In genomic region chr3:123081718-123082369, GRCh38 we compare ENCODE assay signal across 2 cellular contexts.
TF ChIP-seq lines count a peak whose summit lies in the region.

No MANE protein-coding gene starts in this region.

TF ChIP-seq in K562, 482 proteins besides CTCF, POLR2A, EP300 and RAD21:
- TF ChIP-seq CXXC5 (CRISPR knock-in tag; IDR thresholded peaks at IDR 0.05): peak; percentile 21; the same call in 1 of the 2 replicates
- peak; percentile 53; the same call in 1 of the 2 replicates for TF ChIP-seq CBFA2T3 (IDR thresholded peaks at IDR 0.05)
- TF ChIP-seq TEAD4 (IDR thresholded peaks at IDR 0.05; ENCODE audit: low read length): peak; percentile 44; the same call in 1 of the 2 replicates
- no peak for TF ChIP-seq TEAD4 (CRISPR knock-in tag; IDR thresholded peaks at IDR 0.05; ENCODE audit: borderline replicate concordance)
- peak in 1 of 2 experiments; percentile 79; a peak in 1 of 4 replicates for TF ChIP-seq RCOR1 (IDR thresholded peaks at IDR 0.05; ENCODE audit: borderline replicate concordance in 1 of 2, low read depth in 2 of 2, low read length in 2 of 2)
- no peak for TF ChIP-seq POLR2B (IDR thresholded peaks at IDR 0.05; ENCODE audit: low read depth, partially characterized antibody)
- no peak for TF ChIP-seq ETS1 (conservative IDR thresholded peaks at IDR 0.05; ENCODE audit: control insufficient read depth, low read depth, low read length)
- peak; percentile 93 for TF ChIP-seq RREB1 (CRISPR knock-in tag; IDR thresholded peaks at IDR 0.05)
- TF ChIP-seq CBFA2T2 (conservative IDR thresholded peaks at IDR 0.05): peak; percentile 16; the same call in 1 of the 2 replicates
- peak; percentile 50 for TF ChIP-seq MEIS2 (IDR thresholded peaks at IDR 0.05; ENCODE audit: partially characterized antibody)
- peak; percentile 6; the same call in 1 of the 2 replicates for TF ChIP-seq NFIC (IDR thresholded peaks at IDR 0.05)
- TF ChIP-seq HDGF (IDR thresholded peaks at IDR 0.05): no peak
- peak; percentile 72; the same call in 1 of the 2 replicates for TF ChIP-seq CTBP1 (IDR thresholded peaks at IDR 0.05; ENCODE audit: borderline replicate concordance)

TF ChIP-seq in GM23338, 12 proteins besides CTCF, POLR2A, EP300 and RAD21:
- TF ChIP-seq ETS1 (IDR thresholded peaks at IDR 0.05) (no peak), EZH2phosphoT487 (IDR thresholded peaks at IDR 0.05; ENCODE audit: unreplicated experiment) (no peak), ZNF462 (CRISPR knock-in tag; IDR thresholded peaks at IDR 0.05) (no peak), EZH2 (IDR thresholded peaks at IDR 0.05; ENCODE audit: low read depth, unreplicated experiment) (no peak), ZNF331 (CRISPR knock-in tag; IDR thresholded peaks at IDR 0.05; ENCODE audit: low read depth) (no peak)
